21 cellular contexts compared by ENCODE assay signal in genomic region chr14:58541623-58542022, GRCh38.
"Had no signal": no experiment of that assay in that cellular context is flagged by ENCODE, and none has a peak within 500 bp of the region (broad histone marks: within the 10 kb centered on the region; RNA-seq: fewer than 3 reads in every experiment).

No MANE protein-coding gene starts in this region.

- H3K36me3 ChIP-seq: lower lobe of right lung, right lobe of liver, transverse colon had no signal

- DNase-seq: esophagus squamous epithelium; foreskin fibroblast; glutamatergic neuron; islet precursor cell; left ventricle myocardium inferior; lower lobe of right lung; naive B cell; psoas muscle; right lobe of liver; stimulated activated CD4-positive, alpha-beta T cell treated with anti-CD3 and anti-CD28 coated beads, Interleukin-2, amount 100 ng/mL, for 24 hours; stimulated activated CD4-positive, alpha-beta T cell treated with anti-CD3 and anti-CD28 coated beads, Interleukin-4, amount 100 ng/mL, for 4 hours; stimulated activated naive B cell treated with anti-CD40 and anti-IgM and Interleukin-4, amounts not matched to agents 10 μg/mL and 1 μg/mL and 100 μg/mL, for 72 hours; stimulated activated naive CD8-positive, alpha-beta T cell treated with anti-CD3 and anti-CD28 coated beads, Interleukin-15, amount 100 ng/mL, for 72 hours; testis; transverse colon had no signal

- H3K9me3 Mint-ChIP-seq: nephron had no signal

- H3K4me3 ChIP-seq: esophagus squamous epithelium, gastroesophageal sphincter, left ventricle myocardium inferior, lower lobe of right lung, psoas muscle, right lobe of liver, skin epidermis, testis, transverse colon had no signal

- H3K4me1 Mint-ChIP-seq: memory B cell; naive B cell; stimulated activated naive CD8-positive, alpha-beta T cell treated with anti-CD3 and anti-CD28 coated beads, Interleukin-15, amount 100 ng/mL, for 72 hours had no signal

- H3K27me3 Mint-ChIP-seq: dendritic cell treated with granulocyte-macrophage colony-stimulating factor and Interleukin-4, amounts not matched to agents 40 ng/mL and 50 ng/mL, for 4 days; memory B cell; naive B cell; stimulated activated naive B cell treated with anti-CD40 and anti-IgM and Interleukin-4, amounts not matched to agents 10 μg/mL and 1 μg/mL and 100 μg/mL, for 72 hours; stimulated activated naive CD8-positive, alpha-beta T cell treated with anti-CD3 and anti-CD28 coated beads, Interleukin-15, amount 100 ng/mL, for 72 hours had no signal

- H3K27ac Mint-ChIP-seq: dendritic cell treated with granulocyte-macrophage colony-stimulating factor and Interleukin-4, amounts not matched to agents 40 ng/mL and 50 ng/mL, for 4 days; naive B cell; stimulated activated naive B cell treated with anti-CD40 and anti-IgM and Interleukin-4, amounts not matched to agents 10 μg/mL and 1 μg/mL and 100 μg/mL, for 72 hours; stimulated activated naive CD8-positive, alpha-beta T cell treated with anti-CD3 and anti-CD28 coated beads, Interleukin-15, amount 100 ng/mL, for 72 hours had no signal

- H3K27ac ChIP-seq: esophagus squamous epithelium, gastroesophageal sphincter, left ventricle myocardium inferior, lower lobe of right lung, psoas muscle, right lobe of liver, skin epidermis, testis, transverse colon had no signal

- ATAC-seq: gastroesophageal sphincter; lower lobe of right lung; psoas muscle; right lobe of liver; stimulated activated naive B cell treated with anti-CD40 and anti-IgM and Interleukin-4, amounts not matched to agents 10 μg/mL and 1 μg/mL and 100 μg/mL, for 72 hours; stimulated activated naive CD8-positive, alpha-beta T cell treated with anti-CD3 and anti-CD28 coated beads, Interleukin-15, amount 100 ng/mL, for 72 hours had no signal

- H3K4me1 ChIP-seq: esophagus squamous epithelium, left ventricle myocardium inferior, lower lobe of right lung, psoas muscle, right lobe of liver, testis, transverse colon had no signal

- H3K9me3 ChIP-seq: esophagus squamous epithelium, gastroesophageal sphincter, left ventricle myocardium inferior, lower lobe of right lung, psoas muscle, right lobe of liver, testis, transverse colon had no signal

- H3K27me3 ChIP-seq: esophagus squamous epithelium, gastroesophageal sphincter, right lobe of liver, testis, transverse colon had no signal

- H3K4me3 Mint-ChIP-seq: dendritic cell treated with granulocyte-macrophage colony-stimulating factor and Interleukin-4, amounts not matched to agents 40 ng/mL and 50 ng/mL, for 4 days; memory B cell; mesothelial cell of epicardium; naive B cell; nephron; stimulated activated naive B cell treated with anti-CD40 and anti-IgM and Interleukin-4, amounts not matched to agents 10 μg/mL and 1 μg/mL and 100 μg/mL, for 72 hours; stimulated activated naive CD8-positive, alpha-beta T cell treated with anti-CD3 and anti-CD28 coated beads, Interleukin-15, amount 100 ng/mL, for 72 hours had no signal
